In genomic region chr15:45587861-45588170, GRCh38 we compare ENCODE assay signal across 9 cellular contexts. TPM values are rescaled to one million over a fixed set of nuclear protein-coding genes. Genes with fewer than 3 reads are reported as not detected.
DNase-seq lines count a peak whose midpoint lies in the region; ATAC-seq, FAIRE-seq and TF ChIP-seq lines count a peak whose summit lies in the region.
"Had no signal": no experiment of that assay in that cellular context is flagged by ENCODE, and none has a peak within 500 bp of the region (broad histone marks: within the 10 kb centered on the region; RNA-seq: fewer than 3 reads in every experiment).

No MANE protein-coding gene starts in this region.

- H3K27ac ChIP-seq in keratinocyte (ENCODE audit: control insufficient read depth, insufficient read depth, low read length) = peak overlapping the region; percentile 99
- peak overlapping the region; percentile 99 for H3K27ac ChIP-seq in substantia nigra (ENCODE audit: low read depth, low read length, poor library complexity, severe bottlenecking)

- H3K9me3 Mint-ChIP-seq in activated naive CD8-positive, alpha-beta T cell treated with anti-CD3 and anti-CD28 coated beads, Interleukin-2, amount 50 U/mL, for 24 hours = no peaks in the 10 kb centered on the region

- H3K36me3 ChIP-seq in keratinocyte (ENCODE audit: control insufficient read depth in 2 of 2, extremely low read depth in 1 of 2, insufficient read depth in 2 of 2, low read length in 2 of 2) = no peaks in the 10 kb centered on the region

- no peaks in the 10 kb centered on the region for H4K20me1 ChIP-seq in keratinocyte (ENCODE audit: control insufficient read depth, extremely low read depth, insufficient read depth, low read length)

- no peaks in the 10 kb centered on the region for H3K27me3 ChIP-seq in keratinocyte (ENCODE audit: control insufficient read depth, extremely low read depth, insufficient read depth, low read length)

- peak overlapping the region; percentile 99 for H2AFZ ChIP-seq in keratinocyte (ENCODE audit: control insufficient read depth, low read length)

- H3K4me1 Mint-ChIP-seq in activated naive CD8-positive, alpha-beta T cell treated with anti-CD3 and anti-CD28 coated beads, Interleukin-2, amount 50 U/mL, for 24 hours = peaks cover 53% of the 10 kb centered on the region

- peak overlapping the region; percentile 97 for H3K4me3 Mint-ChIP-seq in activated naive CD8-positive, alpha-beta T cell treated with anti-CD3 and anti-CD28 coated beads, Interleukin-2, amount 50 U/mL, for 24 hours

- peak overlapping the region; percentile 64 to 94 (median 68) for H3K4me3 ChIP-seq in keratinocyte (ENCODE audit: control insufficient read depth in 2 of 3, extremely low read depth in 1 of 3, insufficient read depth in 2 of 3, low read depth in 1 of 3, low read length in 3 of 3)

- dilution Hi-C loops in keratinocyte (cut with MboI; ENCODE audit: extremely low pct_ligation_motif_present, low sequenced_read_pairs) = no loop called here

- peaks cover 17% of the 10 kb centered on the region for H3K4me1 ChIP-seq in keratinocyte (ENCODE audit: control insufficient read depth, extremely low read depth, insufficient read depth, low read length)

- no peak for ATAC-seq in activated naive CD8-positive, alpha-beta T cell treated with anti-CD3 and anti-CD28 coated beads, Interleukin-2, amount 50 U/mL, for 24 hours
- ATAC-seq in GM19324 (IDR thresholded peaks at IDR 0.05; ENCODE audit: low FRiP score, unreplicated experiment) (no peak), sciatic nerve (no peak)

- peak overlapping the region; percentile 75 for H3K4me2 ChIP-seq in keratinocyte (ENCODE audit: control insufficient read depth, extremely low read depth, insufficient read depth, low read depth, low read length)

- intact Hi-C loops in sciatic nerve (cut with DNase I) = no loop called here

- no peaks in the 10 kb centered on the region for H3K9me3 ChIP-seq in keratinocyte (ENCODE audit: control insufficient read depth, low read depth, low read length)

- FAIRE-seq in keratinocyte (lab: Jason Lieb, UNC) = no peak
- FAIRE-seq: A204.1 had no signal

- no peak for TF ChIP-seq CTCF in keratinocyte (optimal IDR thresholded peaks at IDR 0.05 in 1 of 3, IDR thresholded peaks at IDR 0.05 in 1 of 3, conservative IDR thresholded peaks at IDR 0.05 in 1 of 3; ENCODE audit: extremely low read depth in 1 of 3, insufficient read depth in 2 of 3, low read length in 3 of 3)

- H3K9me1 ChIP-seq in keratinocyte (ENCODE audit: control insufficient read depth, extremely low read depth, insufficient read depth, low read length) = no peaks in the 10 kb centered on the region

- H3K9ac ChIP-seq in keratinocyte (ENCODE audit: control insufficient read depth, extremely low read depth, insufficient read depth, low read length) = peak overlapping the region; percentile 100

- peaks cover 21% of the 10 kb centered on the region for H3K79me2 ChIP-seq in keratinocyte (ENCODE audit: control insufficient read depth, insufficient read depth, low read length)

- H3K36me3 Mint-ChIP-seq in activated naive CD8-positive, alpha-beta T cell treated with anti-CD3 and anti-CD28 coated beads, Interleukin-2, amount 50 U/mL, for 24 hours (ENCODE audit: low read depth) = peaks cover 6% of the 10 kb centered on the region

- no peaks in the 10 kb centered on the region for H3K27me3 Mint-ChIP-seq in activated naive CD8-positive, alpha-beta T cell treated with anti-CD3 and anti-CD28 coated beads, Interleukin-2, amount 50 U/mL, for 24 hours

- peak overlapping the region; percentile 100 for H3K27ac Mint-ChIP-seq in activated naive CD8-positive, alpha-beta T cell treated with anti-CD3 and anti-CD28 coated beads, Interleukin-2, amount 50 U/mL, for 24 hours

- DNase-seq in NCI-H2227 treated with DMSO at 0.1 percent for 48 hours (lab: John Stamatoyannopoulos, UW) = peak; percentile 23
- no peak for DNase-seq in NCI-H2227 (lab: John Stamatoyannopoulos, UW; ENCODE audit: unreplicated experiment)
- DNase-seq in activated naive CD8-positive, alpha-beta T cell treated with anti-CD3 and anti-CD28 coated beads, Interleukin-2, amount 50 U/mL, for 24 hours = no peak
- no peak for DNase-seq in keratinocyte (ENCODE audit: low read depth, low spot score)
- DNase-seq in substantia nigra (lab: John Stamatoyannopoulos, UW) = no peak
- DNase-seq in GDM1 (lab: John Stamatoyannopoulos, UW) = no peak
- no peak for DNase-seq in sciatic nerve (ENCODE audit: low spot score)

RNA-seq across cellular contexts. Expression of gene BLOC1S6, which starts 0.6 kb away (rescaled TPM):
- 9.4 to 15.5 TPM (median 10.9 TPM) in 3 replicates for polyA plus RNA-seq in keratinocyte
- polyA plus RNA-seq in keratinocyte (2011; ENCODE audit: low read depth) = 34.1 TPM
- 12.8 and 15.1 TPM in 2 replicates for polyA plus RNA-seq in keratinocyte (2011; cell fraction: cytosol; rRNA removed)
- 8.5 and 9.9 TPM in 2 replicates for polyA plus RNA-seq in keratinocyte (2011; cell fraction: nucleus; rRNA removed)
- 23.4 and 23.9 TPM in 2 replicates for polyA plus RNA-seq in keratinocyte (2012; ENCODE audit: low replicate concordance)
- 4.8 to 11.2 TPM (median 10.6 TPM) in 3 replicates for polyA minus RNA-seq in keratinocyte
- 25.1 TPM for polyA minus RNA-seq in keratinocyte (2011; cell fraction: cytosol; rRNA and poly(A)+ RNA removed)
- polyA minus RNA-seq in keratinocyte (2011; cell fraction: nucleus; rRNA and poly(A)+ RNA removed) = 5.2 and 8.1 TPM in 2 replicates
- 48.1 TPM for total RNA-seq in sciatic nerve

RNA-seq across cellular contexts. Expression of gene SQOR, which starts 47.0 kb away (rescaled TPM):
- polyA plus RNA-seq in keratinocyte = 117 to 140 TPM (median 124 TPM) in 3 replicates
- 152 TPM for polyA plus RNA-seq in keratinocyte (2011; ENCODE audit: low read depth)
- 107 and 149 TPM in 2 replicates for polyA plus RNA-seq in keratinocyte (2011; cell fraction: cytosol; rRNA removed)
- polyA plus RNA-seq in keratinocyte (2011; cell fraction: nucleus; rRNA removed) = 92.0 and 98.4 TPM in 2 replicates
- 72.9 and 89.8 TPM in 2 replicates for polyA plus RNA-seq in keratinocyte (2012; ENCODE audit: low replicate concordance)
- polyA minus RNA-seq in keratinocyte = 57.3 to 116 TPM (median 95.8 TPM) in 3 replicates
- polyA minus RNA-seq in keratinocyte (2011; cell fraction: cytosol; rRNA and poly(A)+ RNA removed) = 92.5 TPM
- polyA minus RNA-seq in keratinocyte (2011; cell fraction: nucleus; rRNA and poly(A)+ RNA removed) = 47.6 and 69.2 TPM in 2 replicates
- 48.0 TPM for total RNA-seq in sciatic nerve
